In genomic region chr5:622946-623522, GRCh38 we compare ENCODE assay signal across 18 cellular contexts.
"Had no signal": no experiment of that assay in that cellular context is flagged by ENCODE, and none has a peak within 500 bp of the region (broad histone marks: within the 10 kb centered on the region; RNA-seq: fewer than 3 reads in every experiment).

No MANE protein-coding gene starts in this region.

- DNase-seq: activated CD4-positive, alpha-beta T cell treated with anti-CD3 and anti-CD28 coated beads, Interleukin-2, amount 50 U/mL, for 1 hour; activated CD4-positive, CD25-positive, alpha-beta regulatory T cell treated with anti-CD3 and anti-CD28 coated beads, Interleukin-2, amount 50 U/mL, for 72 hours; activated CD8-positive, alpha-beta T cell treated with anti-CD3 and anti-CD28 coated beads, Interleukin-2, amount 10 ng/mL, durations not matched to agents 7 days and 5 days; amygdala; endodermal cell; esophagus squamous epithelium; gastrocnemius medialis; islet precursor cell; midbrain; retina; stimulated activated CD4-positive, alpha-beta T cell treated with anti-CD3 and anti-CD28 coated beads, Interleukin-12 subunit alpha, Interleukin-12 subunit beta, amount 100 ng/mL, for 4 hours; substantia nigra; thyroid gland had no signal

- ATAC-seq: activated CD8-positive, alpha-beta T cell treated with anti-CD3 and anti-CD28 coated beads, Interleukin-2, amount 10 ng/mL, durations not matched to agents 7 days and 5 days; gastrocnemius medialis; SK-N-SH treated with all-trans-retinoic acid at 6 μM for 48 hours had no signal

- H3K4me1 Mint-ChIP-seq: endodermal cell, nephron had no signal

- H3K9me3 Mint-ChIP-seq: activated T-helper 1 cell treated with anti-CD3 and anti-CD28 coated beads, Interleukin-12 subunit alpha, Interleukin-12 subunit beta, Interleukin-2, Interleukin-4 antibody, amounts not matched to agents 30 ng/mL and 10 ng/mL and 1 ng/mL, durations not matched to agents 14 hours and 24 hours and 36 hours; endodermal cell; nephron; stimulated activated naive CD8-positive, alpha-beta T cell treated with anti-CD3 and anti-CD28 coated beads, Interleukin-15, Interleukin-2, amounts not matched to agents 100 ng/mL and 50 ng/mL, for 24 hours; T-helper 2 cell treated with Interferon-gamma antibody and Interleukin-4, amounts not matched to agents 5 μg/mL and 100 μg/mL, for 36 hours had no signal

- H3K27ac Mint-ChIP-seq: activated CD8-positive, alpha-beta T cell treated with anti-CD3 and anti-CD28 coated beads, Interleukin-2, amount 10 ng/mL, durations not matched to agents 7 days and 5 days; activated T-helper 1 cell treated with anti-CD3 and anti-CD28 coated beads, Interleukin-12 subunit alpha, Interleukin-12 subunit beta, Interleukin-2, Interleukin-4 antibody, amounts not matched to agents 30 ng/mL and 10 ng/mL and 1 ng/mL, durations not matched to agents 14 hours and 24 hours and 36 hours; endodermal cell; nephron; stimulated activated naive CD8-positive, alpha-beta T cell treated with anti-CD3 and anti-CD28 coated beads, Interleukin-15, Interleukin-2, amounts not matched to agents 100 ng/mL and 50 ng/mL, for 24 hours; T-helper 2 cell treated with Interferon-gamma antibody and Interleukin-4, amounts not matched to agents 5 μg/mL and 100 μg/mL, for 36 hours had no signal

- H3K27me3 Mint-ChIP-seq: stimulated activated naive CD8-positive, alpha-beta T cell treated with anti-CD3 and anti-CD28 coated beads, Interleukin-15, Interleukin-2, amounts not matched to agents 100 ng/mL and 50 ng/mL, for 24 hours had no signal

- H3K4me3 Mint-ChIP-seq: activated CD8-positive, alpha-beta T cell treated with anti-CD3 and anti-CD28 coated beads, Interleukin-2, amount 10 ng/mL, durations not matched to agents 7 days and 5 days; activated T-helper 1 cell treated with anti-CD3 and anti-CD28 coated beads, Interleukin-12 subunit alpha, Interleukin-12 subunit beta, Interleukin-2, Interleukin-4 antibody, amounts not matched to agents 30 ng/mL and 10 ng/mL and 1 ng/mL, durations not matched to agents 14 hours and 24 hours and 36 hours; endodermal cell; nephron; stimulated activated naive CD8-positive, alpha-beta T cell treated with anti-CD3 and anti-CD28 coated beads, Interleukin-15, Interleukin-2, amounts not matched to agents 100 ng/mL and 50 ng/mL, for 24 hours; T-helper 2 cell treated with Interferon-gamma antibody and Interleukin-4, amounts not matched to agents 5 μg/mL and 100 μg/mL, for 36 hours had no signal
